ENCODE assay signal across 20 cellular contexts in the genomic region with DNA sequence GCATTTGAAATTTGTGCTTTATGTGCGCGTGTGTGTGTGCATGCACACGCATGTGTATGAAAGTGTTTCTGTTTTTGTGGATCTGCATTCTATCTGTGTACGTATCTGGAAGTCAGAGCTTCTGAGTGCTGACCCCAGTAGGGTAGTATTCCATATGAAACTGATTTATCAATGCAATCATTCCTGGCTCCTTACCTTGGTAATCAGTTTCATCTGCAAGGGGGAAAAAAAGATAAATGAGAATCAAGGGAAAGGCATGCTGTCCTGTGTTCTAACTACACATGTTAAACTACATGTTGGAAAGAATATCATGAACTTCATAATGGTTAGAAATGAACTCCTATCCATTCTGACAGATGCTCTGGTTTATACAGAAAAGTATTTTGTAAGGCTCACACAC.
A peak's percentile ranks its signal among the peaks of the same experiment; 100 is the strongest.
DNase-seq lines count a peak whose midpoint lies in the region; ATAC-seq, FAIRE-seq and TF ChIP-seq lines count a peak whose summit lies in the region.
"Had no signal": no experiment of that assay in that cellular context is flagged by ENCODE, and none has a peak within 500 bp of the region (broad histone marks: within the 10 kb centered on the region; RNA-seq: fewer than 3 reads in every experiment).

No MANE protein-coding gene starts in this region.

- no peaks in the 10 kb centered on the region for H3K36me3 ChIP-seq in MG63

- H3K9me3 ChIP-seq in MG63 = no peaks in the 10 kb centered on the region
- H3K9me3 ChIP-seq: A549 had no signal

- peak; percentile 48 for FAIRE-seq in D721Med (lab: Jason Lieb, UNC)
- FAIRE-seq: A549, GM12892, GM18507 had no signal

- H3K4me3 Mint-ChIP-seq in activated T-cell treated with anti-CD3 and anti-CD28 coated beads, Interleukin-2, amount 50 U/mL, for 4 hours = no peak overlapping the region
- H3K4me3 Mint-ChIP-seq: CD8-positive, alpha-beta memory T cell had no signal

- no peaks in the 10 kb centered on the region for H3K36me3 Mint-ChIP-seq in activated T-cell treated with anti-CD3 and anti-CD28 coated beads, Interleukin-2, amount 50 U/mL, for 4 hours (ENCODE audit: insufficient read depth)
- H3K36me3 Mint-ChIP-seq: CD8-positive, alpha-beta memory T cell had no signal

- no peak for ATAC-seq in activated T-cell treated with anti-CD3 and anti-CD28 coated beads, Interleukin-2, amount 50 U/mL, for 4 hours
- ATAC-seq: A549, Panc1 had no signal

- H3K4me3 ChIP-seq in MG63 = no peak overlapping the region
- H3K4me3 ChIP-seq: A549 had no signal

- H3K27me3 ChIP-seq in MG63 = no peaks in the 10 kb centered on the region

- no peak for TF ChIP-seq CTCF in D721Med (IDR thresholded peaks at IDR 0.05; ENCODE audit: insufficient read depth, missing control alignments)

- H3K9me3 Mint-ChIP-seq in activated T-cell treated with anti-CD3 and anti-CD28 coated beads, Interleukin-2, amount 50 U/mL, for 4 hours = peaks cover 7% of the 10 kb centered on the region

- DNase-seq in Ammon's horn (ENCODE audit: low spot score) = peak; percentile 3
- no peak for DNase-seq in D721Med (ENCODE audit: insufficient read length, low spot score)
- DNase-seq in NCI-H1694 treated with DMSO at 0.1 percent for 48 hours (lab: John Stamatoyannopoulos, UW) = peak; percentile 80
- DNase-seq in SK-N-DZ (ENCODE audit: low spot score) = peak; percentile 86
- no peak for DNase-seq in MG63
- no peak for DNase-seq in NCI-H1092 treated with DMSO at 0.1 percent for 48 hours (lab: John Stamatoyannopoulos, UW)
- DNase-seq in activated T-cell treated with anti-CD3 and anti-CD28 coated beads, Interleukin-2, amount 50 U/mL, for 4 hours = no peak
- DNase-seq: AML-193; Calu3; CD8-positive, alpha-beta memory T cell; DMS153; DND-41; NCI-H187 treated with DMSO at 0.1 percent for 48 hours; NCI-H510A; SIG-M5; T-helper 2 cell had no signal

- H3K4me1 Mint-ChIP-seq in activated T-cell treated with anti-CD3 and anti-CD28 coated beads, Interleukin-2, amount 50 U/mL, for 4 hours (ENCODE audit: low read depth) = no peaks in the 10 kb centered on the region
- H3K4me1 Mint-ChIP-seq: CD8-positive, alpha-beta memory T cell had no signal

- H3K27me3 Mint-ChIP-seq in activated T-cell treated with anti-CD3 and anti-CD28 coated beads, Interleukin-2, amount 50 U/mL, for 4 hours (ENCODE audit: low read depth) = no peaks in the 10 kb centered on the region
- H3K27me3 Mint-ChIP-seq: CD8-positive, alpha-beta memory T cell had no signal

Comparison
In these comparisons a context has a peak if more than half of its experiments do, and no peak if none do; other contexts are left out.
1. DNase-seq: peak in Ammon's horn (single experiment), NCI-H1694 treated with DMSO at 0.1 percent for 48 hours (single experiment) and SK-N-DZ (single experiment); none in D721Med (single experiment), MG63 (single experiment), NCI-H1092 treated with DMSO at 0.1 percent for 48 hours (single experiment) and activated T-cell treated with anti-CD3 and anti-CD28 coated beads, Interleukin-2, amount 50 U/mL, for 4 hours (single experiment).